14 cellular contexts compared by ENCODE assay signal in genomic region chr1:207815466-207815865, GRCh38.
DNase-seq lines count a peak whose midpoint lies in the region; ATAC-seq and TF ChIP-seq lines count a peak whose summit lies in the region.
"Had no signal": no experiment of that assay in that cellular context is flagged by ENCODE, and none has a peak within 500 bp of the region (broad histone marks: within the 10 kb centered on the region; RNA-seq: fewer than 3 reads in every experiment).

No MANE protein-coding gene starts in this region.

- H3K27ac ChIP-seq in esophagus squamous epithelium = peak overlapping the region in 3 of 4 donors; percentile 39 to 90 (median 47)
- H3K27ac ChIP-seq: brain microvascular endothelial cell had no signal

- POLR2A ChIA-PET in activated CD4-positive, alpha-beta T cell treated with anti-CD3 and anti-CD28 coated beads for 36 hours (lab: Charles Lee) = no interaction called here
- POLR2A ChIA-PET in T-cell (lab: Charles Lee) (no interaction called here), GM10248 (lab: Yijun Ruan, JAX) (no interaction called here)

- peaks cover 61% of the 10 kb centered on the region for H3K36me3 Mint-ChIP-seq in activated CD4-positive, alpha-beta T cell treated with anti-CD3 and anti-CD28 coated beads for 36 hours (ENCODE audit: low read depth)
- peaks cover 76% of the 10 kb centered on the region for H3K36me3 Mint-ChIP-seq in T-cell
- H3K36me3 Mint-ChIP-seq in stimulated activated naive B cell treated with anti-CD40 and anti-IgM and Interleukin-4, amounts not matched to agents 10 μg/mL and 1 μg/mL and 100 μg/mL, for 72 hours = peaks cover 73 to 93% of the 10 kb centered on the region in 2 donors
- H3K36me3 Mint-ChIP-seq: mesothelial cell of epicardium had no signal

- CTCF ChIA-PET in activated CD4-positive, alpha-beta T cell treated with anti-CD3 and anti-CD28 coated beads for 36 hours (lab: Charles Lee) = interaction anchor here (0.6 kb wide), 1 partner anchor 59 kb away, joined by 4 read pairs; no protein-coding TSS in a partner anchor
- CTCF ChIA-PET in T-cell (lab: Charles Lee) = no interaction called here
- CTCF ChIA-PET in GM10248 (lab: Yijun Ruan, JAX) = interaction anchor here (1.5 kb wide), 1 partner anchor 16 kb away, joined by 3 read pairs; no protein-coding TSS in a partner anchor

- peaks cover 25 to 100% (median 35%) of the 10 kb centered on the region in 3 donors for H3K36me3 ChIP-seq in esophagus squamous epithelium
- H3K36me3 ChIP-seq in HAP-1 (replicated peaks) = peaks cover 25% of the 10 kb centered on the region
- H3K36me3 ChIP-seq: brain microvascular endothelial cell had no signal

- no peak for TF ChIP-seq POLR2A in esophagus squamous epithelium (IDR thresholded peaks at IDR 0.05)

- TF ChIP-seq CTCF in esophagus squamous epithelium (IDR thresholded peaks at IDR 0.05) = no peak
- no peak for TF ChIP-seq CTCF in GM10248 (IDR thresholded peaks at IDR 0.05; ENCODE audit: control extremely low read depth, extremely low read depth, low read depth, missing control alignments)

- peak overlapping the region; percentile 72 for H3K27ac Mint-ChIP-seq in activated CD4-positive, alpha-beta T cell treated with anti-CD3 and anti-CD28 coated beads for 36 hours
- H3K27ac Mint-ChIP-seq in T-cell = peak overlapping the region; percentile 56 to 74
- peak overlapping the region; percentile 65 for H3K27ac Mint-ChIP-seq in stimulated activated naive B cell treated with anti-CD40 and anti-IgM and Interleukin-4, amounts not matched to agents 10 μg/mL and 1 μg/mL and 100 μg/mL, for 72 hours
- H3K27ac Mint-ChIP-seq: mesothelial cell of epicardium had no signal

- peaks cover 41 to 100% (median 72%) of the 10 kb centered on the region in 3 donors for H3K4me1 ChIP-seq in esophagus squamous epithelium
- H3K4me1 ChIP-seq in HAP-1 = no peaks in the 10 kb centered on the region

- H3K9me3 ChIP-seq in esophagus squamous epithelium (no peaks in the 10 kb centered on the region), HAP-1 (no peaks in the 10 kb centered on the region)
- H3K9me3 ChIP-seq: MG63, thyroid gland had no signal

- WGBS in esophagus squamous epithelium, 2 donors = 61 to 72% methylated on average over 5 to 8 of the region's 8 CpGs

- H3K4me3 ChIP-seq in esophagus squamous epithelium (peak overlapping the region in 1 of 4 donors; percentile 7), HAP-1 (no peak overlapping the region)
- H3K4me3 ChIP-seq: MG63, thyroid gland had no signal

- intact Hi-C loops in activated CD4-positive, alpha-beta T cell treated with anti-CD3 and anti-CD28 coated beads for 36 hours (cut with DNase I, micrococcal nuclease) = no loop called here
- intact Hi-C loops in esophagus squamous epithelium (cut with DNase I) = no loop called here

- no peaks in the 10 kb centered on the region for H3K27me3 ChIP-seq in esophagus squamous epithelium
- no peaks in the 10 kb centered on the region for H3K27me3 ChIP-seq in HAP-1 (ENCODE audit: low read depth)
- H3K27me3 ChIP-seq: brain microvascular endothelial cell, MG63, thyroid gland had no signal

- no peak overlapping the region for H3K4me3 Mint-ChIP-seq in activated CD4-positive, alpha-beta T cell treated with anti-CD3 and anti-CD28 coated beads for 36 hours
- no peak overlapping the region for H3K4me3 Mint-ChIP-seq in T-cell
- H3K4me3 Mint-ChIP-seq in stimulated activated naive B cell treated with anti-CD40 and anti-IgM and Interleukin-4, amounts not matched to agents 10 μg/mL and 1 μg/mL and 100 μg/mL, for 72 hours = no peak overlapping the region
- H3K4me3 Mint-ChIP-seq: mesothelial cell of epicardium had no signal

- DNase-seq in activated CD4-positive, alpha-beta T cell treated with anti-CD3 and anti-CD28 coated beads for 36 hours = no peak
- DNase-seq in activated CD4-positive, alpha-beta T cell treated with anti-CD3 and anti-CD28 coated beads, Interleukin-2, amount 50 U/mL, for 48 hours = no peak
- peak in 1 of 34 experiments; percentile 9 for DNase-seq in T-cell
- no peak for DNase-seq in esophagus squamous epithelium (lab: John Stamatoyannopoulos, UW)
- DNase-seq in stimulated activated naive B cell treated with anti-CD40 and anti-IgM and Interleukin-4, amounts not matched to agents 10 μg/mL and 1 μg/mL and 100 μg/mL, for 72 hours = no peak
- no peak for DNase-seq in GM10248 (ENCODE audit: extremely low spot score)
- DNase-seq in HAP-1 (ENCODE audit: low spot score in 2 of 2) = no peak
- DNase-seq: DMS153, MG63, NCI-H226, thyroid gland had no signal

- peaks cover 65% of the 10 kb centered on the region for H3K4me1 Mint-ChIP-seq in activated CD4-positive, alpha-beta T cell treated with anti-CD3 and anti-CD28 coated beads for 36 hours
- H3K4me1 Mint-ChIP-seq in T-cell = peaks cover 72 to 86% (median 85%) of the 10 kb centered on the region in 3 donors
- H3K4me1 Mint-ChIP-seq in stimulated activated naive B cell treated with anti-CD40 and anti-IgM and Interleukin-4, amounts not matched to agents 10 μg/mL and 1 μg/mL and 100 μg/mL, for 72 hours = peaks cover 68 to 82% of the 10 kb centered on the region in 2 donors
- H3K4me1 Mint-ChIP-seq: mesothelial cell of epicardium had no signal

- no peaks in the 10 kb centered on the region for H3K27me3 Mint-ChIP-seq in activated CD4-positive, alpha-beta T cell treated with anti-CD3 and anti-CD28 coated beads for 36 hours
- H3K27me3 Mint-ChIP-seq in T-cell = no peaks in the 10 kb centered on the region
- no peaks in the 10 kb centered on the region for H3K27me3 Mint-ChIP-seq in stimulated activated naive B cell treated with anti-CD40 and anti-IgM and Interleukin-4, amounts not matched to agents 10 μg/mL and 1 μg/mL and 100 μg/mL, for 72 hours

- H3K9me3 Mint-ChIP-seq in activated CD4-positive, alpha-beta T cell treated with anti-CD3 and anti-CD28 coated beads for 36 hours (ENCODE audit: low read depth) = no peaks in the 10 kb centered on the region
- H3K9me3 Mint-ChIP-seq in T-cell = no peaks in the 10 kb centered on the region
- H3K9me3 Mint-ChIP-seq in stimulated activated naive B cell treated with anti-CD40 and anti-IgM and Interleukin-4, amounts not matched to agents 10 μg/mL and 1 μg/mL and 100 μg/mL, for 72 hours = peaks cover 0 to 1% of the 10 kb centered on the region in 2 donors
- H3K9me3 Mint-ChIP-seq: mesothelial cell of epicardium had no signal

- in situ Hi-C loops in HAP-1 (cut with MboI; ENCODE audit: low sequenced_read_pairs) = no loop called here

- ATAC-seq in activated CD4-positive, alpha-beta T cell treated with anti-CD3 and anti-CD28 coated beads for 36 hours = peak; percentile 7
- ATAC-seq in T-cell (replicated peaks in 1 of 4) (no peak), GM18861 (IDR thresholded peaks at IDR 0.05; ENCODE audit: unreplicated experiment) (no peak)
- no peak for ATAC-seq in stimulated activated naive B cell treated with anti-CD40 and anti-IgM and Interleukin-4, amounts not matched to agents 10 μg/mL and 1 μg/mL and 100 μg/mL, for 72 hours (replicated peaks)

Comparison
In these comparisons a context has a peak if more than half of its experiments do, and no peak if none do; other contexts are left out.
1. CTCF ChIA-PET loops: an anchor here in activated CD4-positive, alpha-beta T cell treated with anti-CD3 and anti-CD28 coated beads for 36 hours (0.6 kb wide) and GM10248 (1.5 kb wide); none called in T-cell.